Comparison of ENCODE assay signal across 19 cellular contexts in genomic region chr2:136534817-136535216, GRCh38.
"Had no signal": no experiment of that assay in that cellular context is flagged by ENCODE, and none has a peak within 500 bp of the region (broad histone marks: within the 10 kb centered on the region; RNA-seq: fewer than 3 reads in every experiment).

No MANE protein-coding gene starts in this region.

- H3K36me3 ChIP-seq: left lung, lower lobe of right lung, sigmoid colon, stomach, thyroid gland, vagina had no signal

- H3K36me3 Mint-ChIP-seq: natural killer cell; stimulated activated effector memory CD8-positive, alpha-beta T cell treated with anti-CD3 and anti-CD28 coated beads, Interleukin-12 subunit alpha, Interleukin-12 subunit beta, amount 100 ng/mL, for 72 hours had no signal

- H3K9me3 ChIP-seq: left lung, lower lobe of right lung, sigmoid colon, stomach, thyroid gland, vagina had no signal

- ATAC-seq: left lung; lower lobe of right lung; natural killer cell; stimulated activated effector memory CD8-positive, alpha-beta T cell treated with anti-CD3 and anti-CD28 coated beads, Interleukin-12 subunit alpha, Interleukin-12 subunit beta, amount 100 ng/mL, for 72 hours had no signal

- H3K27me3 ChIP-seq: hepatocyte, left lung, sigmoid colon, stomach, thyroid gland, vagina had no signal

- H3K4me1 Mint-ChIP-seq: natural killer cell; neural crest cell; stimulated activated effector memory CD8-positive, alpha-beta T cell treated with anti-CD3 and anti-CD28 coated beads, Interleukin-12 subunit alpha, Interleukin-12 subunit beta, amount 100 ng/mL, for 72 hours had no signal

- DNase-seq: dorsolateral prefrontal cortex; effector CD4-positive, alpha-beta T cell; kidney; left lung; lower lobe of right lung; natural killer cell; sigmoid colon; stimulated activated CD4-positive, alpha-beta T cell treated with anti-CD3 and anti-CD28 coated beads, Interleukin-2, amount 100 ng/mL, for 24 hours; stimulated activated CD4-positive, alpha-beta T cell treated with anti-CD3 and anti-CD28 coated beads, Interleukin-4, amount 100 ng/mL, for 24 hours; stimulated activated naive CD4-positive, alpha-beta T cell treated with Interleukin-2 at 50 U/mL for 16 hours; stomach; thyroid gland; trophoblast cell had no signal

- H3K27ac ChIP-seq: dorsolateral prefrontal cortex, hepatocyte, left lung, lower lobe of right lung, parathyroid adenoma, sigmoid colon, stomach, thyroid gland, vagina had no signal

- H3K4me3 ChIP-seq: dorsolateral prefrontal cortex, hepatocyte, left lung, lower lobe of right lung, sigmoid colon, stomach, thyroid gland, vagina had no signal

- H3K27ac Mint-ChIP-seq: natural killer cell; progenitor cell of endocrine pancreas; stimulated activated effector memory CD8-positive, alpha-beta T cell treated with anti-CD3 and anti-CD28 coated beads, Interleukin-12 subunit alpha, Interleukin-12 subunit beta, amount 100 ng/mL, for 72 hours had no signal

- H3K4me3 Mint-ChIP-seq: natural killer cell; neural crest cell; stimulated activated effector memory CD8-positive, alpha-beta T cell treated with anti-CD3 and anti-CD28 coated beads, Interleukin-12 subunit alpha, Interleukin-12 subunit beta, amount 100 ng/mL, for 72 hours had no signal

- H3K4me1 ChIP-seq: left lung, lower lobe of right lung, parathyroid adenoma, sigmoid colon, stomach, thyroid gland, vagina had no signal
